Comparison of ENCODE assay signal across 1 cellular context in genomic region chr10:113027230-113027573, GRCh38.
TF ChIP-seq lines count a peak whose summit lies in the region.

No MANE protein-coding gene starts in this region.

TF ChIP-seq in A549, 52 proteins besides CTCF, POLR2A, EP300 and RAD21 (continued from another document):
- TF ChIP-seq HMGXB4 (CRISPR knock-in tag; IDR thresholded peaks at IDR 0.05; ENCODE audit: borderline replicate concordance) = no peak
TF ChIP-seq in A549: peak in this region for 0.
